9 cellular contexts compared by ENCODE assay signal in the genomic region with DNA sequence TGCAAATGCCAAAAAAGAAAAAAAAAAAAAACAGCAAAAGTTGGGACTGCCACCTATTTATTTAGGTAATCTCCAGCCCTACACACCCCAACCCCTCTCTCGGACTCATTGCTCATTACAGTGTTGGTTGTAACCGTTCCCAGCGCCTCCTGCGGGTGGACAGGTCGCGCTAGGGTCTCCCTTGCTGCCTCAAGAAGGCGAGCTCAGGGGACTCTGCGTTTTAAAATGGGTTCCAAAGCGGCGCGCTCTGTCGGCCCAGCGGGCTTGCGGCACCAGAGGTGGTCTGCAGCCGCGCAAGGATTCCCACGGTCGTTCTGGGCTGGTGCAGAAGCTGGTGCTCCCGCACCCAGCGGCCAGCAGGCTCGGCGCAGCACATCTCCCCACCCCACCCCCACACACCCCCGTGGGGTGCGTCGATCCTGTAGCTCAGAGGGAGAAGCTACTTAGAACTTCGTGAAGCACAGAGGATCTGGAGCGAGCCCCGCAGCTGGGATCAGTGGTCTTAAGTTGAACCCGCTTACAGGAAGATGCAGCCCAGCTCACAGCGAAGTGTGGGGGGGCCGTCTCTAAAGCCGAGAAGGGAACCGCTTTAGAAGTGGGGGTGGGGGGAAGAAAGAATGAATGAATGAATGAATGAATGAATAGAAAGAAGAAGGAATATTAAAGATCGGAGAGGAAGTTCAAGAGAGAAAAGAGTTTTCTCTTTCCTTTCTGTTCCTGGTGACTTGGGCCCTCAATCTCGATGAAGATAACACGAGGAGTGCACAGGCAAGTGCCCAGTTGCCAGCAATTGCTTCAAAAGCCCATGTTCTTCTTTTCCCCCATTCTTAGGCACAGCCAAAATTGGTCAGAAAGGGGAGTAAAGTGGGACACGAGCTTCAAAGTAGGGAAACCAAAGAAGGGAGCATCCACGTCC. TPM values are rescaled to one million over a fixed set of nuclear protein-coding genes. Genes with fewer than 3 reads are reported as not detected.
DNase-seq lines count a peak whose midpoint lies in the region; ATAC-seq lines count a peak whose summit lies in the region.
"Had no signal": no experiment of that assay in that cellular context is flagged by ENCODE, and none has a peak within 500 bp of the region (broad histone marks: within the 10 kb centered on the region; RNA-seq: fewer than 3 reads in every experiment).

No MANE protein-coding gene starts in this region.

- peaks cover 37% of the 10 kb centered on the region for H3K36me3 Mint-ChIP-seq in stimulated activated effector memory CD8-positive, alpha-beta T cell treated with anti-CD3 and anti-CD28 coated beads, Interleukin-12 subunit alpha, Interleukin-12 subunit beta, amount 100 ng/mL, for 72 hours

- peak overlapping the region; percentile 55 for H3K27ac Mint-ChIP-seq in stimulated activated effector memory CD8-positive, alpha-beta T cell treated with anti-CD3 and anti-CD28 coated beads, Interleukin-12 subunit alpha, Interleukin-12 subunit beta, amount 100 ng/mL, for 72 hours

- ATAC-seq in stimulated activated effector memory CD8-positive, alpha-beta T cell treated with anti-CD3 and anti-CD28 coated beads, Interleukin-12 subunit alpha, Interleukin-12 subunit beta, amount 100 ng/mL, for 72 hours: no peak
- ATAC-seq in HG03342 (IDR thresholded peaks at IDR 0.05; ENCODE audit: unreplicated experiment): no peak
- ATAC-seq in HG03139 (IDR thresholded peaks at IDR 0.05; ENCODE audit: unreplicated experiment): no peak
- no peak for ATAC-seq in HG03521 (IDR thresholded peaks at IDR 0.05; ENCODE audit: unreplicated experiment)

- DNase-seq in activated CD8-positive, alpha-beta memory T cell treated with anti-CD3 and anti-CD28 coated beads for 24 hours: peak; percentile 56
- no peak for DNase-seq in activated CD8-positive, alpha-beta memory T cell treated with anti-CD3 and anti-CD28 coated beads, Interleukin-2, amount 50 U/mL, for 4 hours
- DNase-seq in RPMI7951 (ENCODE audit: low read depth) (peak; percentile 70), fibroblast of gingiva (ENCODE audit: low read depth) (peak; percentile 32)
- no peak for DNase-seq in stimulated activated effector memory CD8-positive, alpha-beta T cell treated with anti-CD3 and anti-CD28 coated beads, Interleukin-12 subunit alpha, Interleukin-12 subunit beta, amount 100 ng/mL, for 72 hours (ENCODE audit: low spot score in 2 of 2)
- DNase-seq: activated CD4-positive, alpha-beta T cell treated with anti-CD3 and anti-CD28 coated beads, Interleukin-2, amount 50 U/mL, for 4 hours had no signal

- H3K4me1 Mint-ChIP-seq in stimulated activated effector memory CD8-positive, alpha-beta T cell treated with anti-CD3 and anti-CD28 coated beads, Interleukin-12 subunit alpha, Interleukin-12 subunit beta, amount 100 ng/mL, for 72 hours: peaks cover 63% of the 10 kb centered on the region

- H3K9me3 Mint-ChIP-seq in stimulated activated effector memory CD8-positive, alpha-beta T cell treated with anti-CD3 and anti-CD28 coated beads, Interleukin-12 subunit alpha, Interleukin-12 subunit beta, amount 100 ng/mL, for 72 hours: peaks cover 10% of the 10 kb centered on the region

- peak overlapping the region; percentile 92 for H3K4me3 Mint-ChIP-seq in stimulated activated effector memory CD8-positive, alpha-beta T cell treated with anti-CD3 and anti-CD28 coated beads, Interleukin-12 subunit alpha, Interleukin-12 subunit beta, amount 100 ng/mL, for 72 hours

RNA-seq across cellular contexts. Expression of gene TFAP2A, which starts 0.8 kb away (rescaled TPM):
- 8.9 and 9.0 TPM in 2 replicates for total RNA-seq in RPMI7951 (2014; rRNA removed; shearing (Covaris generic))

Comparison
In these comparisons a context has a peak if more than half of its experiments do, and no peak if none do; other contexts are left out.
1. DNase-seq: peak in activated CD8-positive, alpha-beta memory T cell treated with anti-CD3 and anti-CD28 coated beads for 24 hours (single experiment), RPMI7951 (single experiment) and fibroblast of gingiva (single experiment); none in activated CD8-positive, alpha-beta memory T cell treated with anti-CD3 and anti-CD28 coated beads, Interleukin-2, amount 50 U/mL, for 4 hours (single experiment) and stimulated activated effector memory CD8-positive, alpha-beta T cell treated with anti-CD3 and anti-CD28 coated beads, Interleukin-12 subunit alpha, Interleukin-12 subunit beta, amount 100 ng/mL, for 72 hours (0 of 2).